In the genomic region with DNA sequence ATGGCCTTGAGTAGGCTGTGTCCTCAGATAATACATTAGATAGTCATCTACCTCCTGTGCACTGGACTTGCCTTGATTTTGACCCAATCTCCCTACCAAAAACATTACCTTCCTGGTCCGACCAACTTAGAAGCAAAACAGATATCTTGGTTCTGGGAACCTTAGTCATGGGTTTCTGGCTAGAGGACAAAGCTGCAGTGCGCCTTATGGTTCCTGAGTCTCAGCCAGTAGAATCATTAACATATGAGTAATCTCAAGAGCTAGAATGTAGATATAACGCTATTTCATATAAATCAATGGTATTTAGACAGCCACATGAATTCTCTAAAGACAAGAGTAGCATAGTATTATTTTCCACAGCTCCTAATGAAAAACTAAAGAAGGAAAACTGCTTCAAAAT, we compare ENCODE assay signal across 32 cellular contexts.
DNase-seq lines count a peak whose midpoint lies in the region; FAIRE-seq and TF ChIP-seq lines count a peak whose summit lies in the region.
"Had no signal": no experiment of that assay in that cellular context is flagged by ENCODE, and none has a peak within 500 bp of the region (broad histone marks: within the 10 kb centered on the region; RNA-seq: fewer than 3 reads in every experiment).

No MANE protein-coding gene starts in this region.

- DNase-seq in AG09309 (ENCODE audit: low read depth) (peak; percentile 21), M059J (ENCODE audit: low read depth) (peak; percentile 51), dedifferentiated amniotic fluid mesenchymal stem cell (ENCODE audit: extremely low spot score) (peak; percentile 31), kidney tubule cell (ENCODE audit: low spot score) (peak; percentile 20), Calu3 (no peak), NCI-H2081 (lab: John Stamatoyannopoulos, UW) (no peak), NCI-H2171 treated with DMSO at 0.1 percent for 48 hours (lab: John Stamatoyannopoulos, UW) (no peak), GM12891 (ENCODE audit: insufficient read length, low spot score) (no peak)
- DNase-seq: activated CD8-positive, alpha-beta memory T cell treated with anti-CD3 and anti-CD28 coated beads, Interleukin-2, amount 10 ng/mL, durations not matched to agents 7 days and 5 days; activated gamma-delta T cell treated with Interleukin-2 at 50 U/mL for 16 hours; activated naive CD8-positive, alpha-beta T cell treated with anti-CD3 and anti-CD28 coated beads, Interleukin-2, amount 10 ng/mL, durations not matched to agents 7 days and 5 days; activated T-cell treated with anti-CD3 and anti-CD28 coated beads, Interleukin-2, amount 50 U/mL, for 48 hours; cerebellar nuclear complex; DMS53; GOT3; KG1; left lung; MG63; NCI-H1105; NCI-H187; NCI-H524 treated with DMSO at 0.1 percent for 48 hours; nephron progenitor cell; pancreas; small intestine; stimulated activated naive CD4-positive, alpha-beta T cell treated with Interleukin-2 at 50 U/mL for 16 hours; uterus had no signal

- intact Hi-C loops in Calu3 (cut with micrococcal nuclease; ENCODE audit: unreplicated experiment), result no loop called here

- no peaks in the 10 kb centered on the region for H3K36me3 Mint-ChIP-seq in Calu3 (ENCODE audit: insufficient read depth, unreplicated experiment)
- H3K36me3 Mint-ChIP-seq: activated CD8-positive, alpha-beta memory T cell treated with anti-CD3 and anti-CD28 coated beads, Interleukin-2, amount 10 ng/mL, durations not matched to agents 7 days and 5 days; activated naive CD8-positive, alpha-beta T cell treated with anti-CD3 and anti-CD28 coated beads, Interleukin-2, amount 10 ng/mL, durations not matched to agents 7 days and 5 days; brain; memory B cell had no signal

- H3K9me3 Mint-ChIP-seq in Calu3 (ENCODE audit: low read depth, unreplicated experiment), result peaks cover 3% of the 10 kb centered on the region
- H3K9me3 Mint-ChIP-seq: activated naive CD8-positive, alpha-beta T cell treated with anti-CD3 and anti-CD28 coated beads, Interleukin-2, amount 10 ng/mL, durations not matched to agents 7 days and 5 days; memory B cell had no signal

- FAIRE-seq in GM12891 (lab: Jason Lieb, UNC), result no peak
- FAIRE-seq: A204.1, G401.6, small intestine, TTC549 had no signal

- no peaks in the 10 kb centered on the region for H3K27me3 Mint-ChIP-seq in Calu3 (ENCODE audit: unreplicated experiment)
- H3K27me3 Mint-ChIP-seq: activated CD8-positive, alpha-beta memory T cell treated with anti-CD3 and anti-CD28 coated beads, Interleukin-2, amount 10 ng/mL, durations not matched to agents 7 days and 5 days; activated naive CD8-positive, alpha-beta T cell treated with anti-CD3 and anti-CD28 coated beads, Interleukin-2, amount 10 ng/mL, durations not matched to agents 7 days and 5 days; brain; memory B cell had no signal

- no peak overlapping the region for H3K27ac Mint-ChIP-seq in Calu3 (ENCODE audit: unreplicated experiment)
- H3K27ac Mint-ChIP-seq: activated CD8-positive, alpha-beta memory T cell treated with anti-CD3 and anti-CD28 coated beads, Interleukin-2, amount 10 ng/mL, durations not matched to agents 7 days and 5 days; activated naive CD8-positive, alpha-beta T cell treated with anti-CD3 and anti-CD28 coated beads, Interleukin-2, amount 10 ng/mL, durations not matched to agents 7 days and 5 days; memory B cell; nephron progenitor cell had no signal

- H3K4me1 Mint-ChIP-seq in Calu3 (ENCODE audit: low read depth, unreplicated experiment), result no peaks in the 10 kb centered on the region
- H3K4me1 Mint-ChIP-seq: activated CD8-positive, alpha-beta memory T cell treated with anti-CD3 and anti-CD28 coated beads, Interleukin-2, amount 10 ng/mL, durations not matched to agents 7 days and 5 days; activated naive CD8-positive, alpha-beta T cell treated with anti-CD3 and anti-CD28 coated beads, Interleukin-2, amount 10 ng/mL, durations not matched to agents 7 days and 5 days; memory B cell had no signal

- no peak overlapping the region for H3K4me3 Mint-ChIP-seq in Calu3 (ENCODE audit: low read depth, unreplicated experiment)
- H3K4me3 Mint-ChIP-seq: activated CD8-positive, alpha-beta memory T cell treated with anti-CD3 and anti-CD28 coated beads, Interleukin-2, amount 10 ng/mL, durations not matched to agents 7 days and 5 days; activated naive CD8-positive, alpha-beta T cell treated with anti-CD3 and anti-CD28 coated beads, Interleukin-2, amount 10 ng/mL, durations not matched to agents 7 days and 5 days; memory B cell; nephron progenitor cell had no signal

- H3K4me3 ChIP-seq in AG09309 (ENCODE audit: control insufficient read depth, low read depth, low read length), result no peak overlapping the region
- H3K4me3 ChIP-seq: left lung, MG63, pancreas, SK-N-MC, uterus had no signal

- CTCF ChIA-PET in Calu3 (lab: Charles Lee), result no interaction called here

- TF ChIP-seq POLR2A in GM12891 (IDR thresholded peaks at IDR 0.05; ENCODE audit: low read depth, low read length), result no peak

- BruUV-seq in Calu3 (replicated peaks; lab: Mats Ljungman, UMichigan), result no TSS peak

- no peak for TF ChIP-seq CTCF in AG09309 (IDR thresholded peaks at IDR 0.05; ENCODE audit: control insufficient read depth, insufficient read depth, low read depth, low read length, missing control alignments)
- no peak for TF ChIP-seq CTCF in Calu3 (IDR thresholded peaks at IDR 0.05; ENCODE audit: unreplicated experiment)

TF ChIP-seq in GM12891, 5 proteins besides CTCF, POLR2A, EP300 and RAD21:
- TF ChIP-seq SPI1 (IDR thresholded peaks at IDR 0.05; ENCODE audit: low read depth, low read length), result no peak
- no peak for TF ChIP-seq POLR2AphosphoS5 (IDR thresholded peaks at IDR 0.05; ENCODE audit: low read depth, low read length)
- TF ChIP-seq PAX5 (IDR thresholded peaks at IDR 0.05; ENCODE audit: insufficient read depth, low read length, severe bottlenecking), result no peak
- no peak for TF ChIP-seq POU2F2 (IDR thresholded peaks at IDR 0.05; ENCODE audit: low read depth, low read length)
- TF ChIP-seq TAF1 (IDR thresholded peaks at IDR 0.05; ENCODE audit: low read depth, low read length), result no peak

Comparison
In these comparisons a context has a peak if more than half of its experiments do, and no peak if none do; other contexts are left out.
1. DNase-seq: peak in AG09309 (single experiment), M059J (single experiment), dedifferentiated amniotic fluid mesenchymal stem cell (single experiment) and kidney tubule cell (single experiment); none in Calu3 (single experiment), NCI-H2081 (0 of 2), NCI-H2171 treated with DMSO at 0.1 percent for 48 hours (single experiment) and GM12891 (single experiment).